In genomic region chr3:9399746-9400145, GRCh38 we compare ENCODE assay signal across 8 cellular contexts. TPM values are rescaled to one million over a fixed set of nuclear protein-coding genes. Genes with fewer than 3 reads are reported as not detected.
DNase-seq lines count a peak whose midpoint lies in the region; ATAC-seq, FAIRE-seq and TF ChIP-seq lines count a peak whose summit lies in the region.

No MANE protein-coding gene starts in this region.

- H3K9me3 ChIP-seq in Karpas-422 (ENCODE audit: low read length) (no peaks in the 10 kb centered on the region), kidney (ENCODE audit: control insufficient read depth in 1 of 2, low read length in 2 of 2) (no peaks in the 10 kb centered on the region), smooth muscle cell (replicated peaks; ENCODE audit: low read depth) (no peaks in the 10 kb centered on the region)

- intact Hi-C loops in kidney (cut with DNase I), result no loop called here

- H3F3A ChIP-seq in smooth muscle cell (ENCODE audit: low read depth), result peaks cover 25% of the 10 kb centered on the region

- no peaks in the 10 kb centered on the region for H3K9me2 ChIP-seq in Karpas-422 (replicated peaks; ENCODE audit: insufficient read depth, low read length)

- H3K36me3 ChIP-seq in Karpas-422 (ENCODE audit: insufficient read depth, low read length) (peaks cover 7% of the 10 kb centered on the region), kidney (ENCODE audit: control insufficient read depth in 1 of 2, insufficient read depth in 2 of 2, low read length in 2 of 2) (no peaks in the 10 kb centered on the region), smooth muscle cell (ENCODE audit: low read depth) (no peaks in the 10 kb centered on the region)

- no peak for FAIRE-seq in kidney (lab: Jason Lieb, UNC)

- TF ChIP-seq CTCF in RWPE1 (conservative IDR thresholded peaks at IDR 0.05; ENCODE audit: low read depth) (no peak), kidney (IDR thresholded peaks at IDR 0.05; ENCODE audit: borderline replicate concordance, extremely low read depth, insufficient read depth) (no peak), smooth muscle cell (IDR thresholded peaks at IDR 0.05; ENCODE audit: borderline replicate concordance, insufficient read depth, poor library complexity, severe bottlenecking) (no peak), GM13976 (IDR thresholded peaks at IDR 0.05; ENCODE audit: borderline replicate concordance, control extremely low read depth, extremely low read depth, insufficient read depth, missing control alignments) (no peak)

- no peak for ATAC-seq in GM19328 (IDR thresholded peaks at IDR 0.05; ENCODE audit: unreplicated experiment)

- CTCF ChIA-PET in RWPE1 (lab: Yijun Ruan, JAX), result interaction anchor here (0.6 kb wide), 1 partner anchor 25 kb away, joined by 3 read pairs; no protein-coding TSS in a partner anchor

- H3K4me2 ChIP-seq in Karpas-422 (ENCODE audit: low read depth, low read length, poor library complexity, severe bottlenecking) (peak overlapping the region; percentile 94), smooth muscle cell (peak overlapping the region; percentile 92)

- no peak overlapping the region for H2AFZ ChIP-seq in Karpas-422 (ENCODE audit: low read length)
- H2AFZ ChIP-seq in smooth muscle cell (ENCODE audit: low read depth), result no peak overlapping the region

- H4K20me1 ChIP-seq in Karpas-422 (ENCODE audit: insufficient read depth, low read depth, low read length) (peaks cover 70% of the 10 kb centered on the region), smooth muscle cell (ENCODE audit: low read depth) (peaks cover 79% of the 10 kb centered on the region)

- H3K79me2 ChIP-seq in Karpas-422 (ENCODE audit: low read length) (peaks cover 88% of the 10 kb centered on the region), smooth muscle cell (ENCODE audit: low read depth) (peaks cover 84% of the 10 kb centered on the region)

- H3K27me3 ChIP-seq in Karpas-422 (ENCODE audit: low read length) (no peaks in the 10 kb centered on the region), smooth muscle cell (ENCODE audit: low read depth) (no peaks in the 10 kb centered on the region)

- H3K27ac ChIP-seq in Karpas-422 (ENCODE audit: low read length), result peak overlapping the region; percentile 33
- H3K27ac ChIP-seq in RWPE1, result peak overlapping the region; percentile 70
- peak overlapping the region; percentile 26 for H3K27ac ChIP-seq in cingulate gyrus (ENCODE audit: low read depth, low read length)
- H3K27ac ChIP-seq in kidney (ENCODE audit: low read depth in 2 of 2, low read length in 2 of 2), result peak overlapping the region; percentile 33 to 99
- peak overlapping the region; percentile 100 for H3K27ac ChIP-seq in smooth muscle cell (ENCODE audit: low read depth)

- in situ Hi-C loops in GM13976 (cut with MboI; ENCODE audit: low sequenced_read_pairs, unreplicated experiment), result no loop called here

- POLR2A ChIA-PET in RWPE1 (lab: Yijun Ruan, JAX; ENCODE audit: low non-redundant PET), result no interaction called here

- 0% methylated on average over 3 of the region's 3 CpGs for WGBS in smooth muscle cell (ENCODE audit: low lambda C conversion rate)

- H3K4me3 ChIP-seq in Karpas-422 (ENCODE audit: low read length) (peak overlapping the region; percentile 96), kidney (ENCODE audit: low read length in 2 of 2) (peak overlapping the region; percentile 65 to 90), smooth muscle cell (peak overlapping the region; percentile 94)

- peak overlapping the region; percentile 97 for H3K9ac ChIP-seq in Karpas-422 (ENCODE audit: low read length)
- H3K9ac ChIP-seq in kidney (ENCODE audit: low read length in 2 of 2), result peak overlapping the region; percentile 36 to 45
- peak overlapping the region; percentile 100 for H3K9ac ChIP-seq in smooth muscle cell (ENCODE audit: low read depth)

- DNase-seq in DMS53 treated with DMSO at 0.1 percent for 48 hours (lab: John Stamatoyannopoulos, UW; ENCODE audit: unreplicated experiment) (peak; percentile 17), Karpas-422 (peak; percentile 76), RWPE1 (ENCODE audit: low spot score) (peak; percentile 41), kidney (peak; percentile 85), smooth muscle cell (lab: John Stamatoyannopoulos, UW; ENCODE audit: unreplicated experiment) (no peak), GM13976 (ENCODE audit: low spot score) (no peak)

- H3K4me1 ChIP-seq in Karpas-422 (ENCODE audit: low read length) (peaks cover 70% of the 10 kb centered on the region), kidney (ENCODE audit: control insufficient read depth in 1 of 2, insufficient read depth in 1 of 2, low read depth in 1 of 2, low read length in 2 of 2) (peaks cover 35 to 41% of the 10 kb centered on the region in 2 donors), smooth muscle cell (ENCODE audit: low read depth) (peaks cover 62% of the 10 kb centered on the region)

RNA-seq across cellular contexts. Expression of gene SETD5, which starts 2.3 kb away (rescaled TPM):
- 72.4 and 111 TPM in 2 replicates for total RNA-seq in Karpas-422 (2014; rRNA removed; shearing (Covaris generic); ENCODE audit: low replicate concordance)
- total RNA-seq in kidney (112 TPM), smooth muscle cell (107 and 122 TPM in 2 replicates)
- polyA plus RNA-seq in kidney (ENCODE audit: insufficient read depth, low read depth, low replicate concordance) (12.1 TPM), smooth muscle cell (133 and 134 TPM in 2 replicates)

RNA-seq across cellular contexts. Expression of gene THUMPD3, which starts 36.9 kb away (rescaled TPM):
- 28.2 and 50.4 TPM in 2 replicates for total RNA-seq in Karpas-422 (2014; rRNA removed; shearing (Covaris generic); ENCODE audit: low replicate concordance)
- total RNA-seq in kidney, result 44.1 TPM
- 31.9 TPM for polyA plus RNA-seq in kidney (ENCODE audit: insufficient read depth, low read depth, low replicate concordance)
- 11.6 and 21.9 TPM in 2 replicates for total RNA-seq in smooth muscle cell
- polyA plus RNA-seq in smooth muscle cell, result 19.5 and 23.2 TPM in 2 replicates

Comparison
In these comparisons a context has a peak if more than half of its experiments do, and no peak if none do; other contexts are left out.
1. DNase-seq: peak in DMS53 treated with DMSO at 0.1 percent for 48 hours (single experiment), Karpas-422 (single experiment), RWPE1 (single experiment) and kidney (single experiment); none in smooth muscle cell (single experiment) and GM13976 (single experiment).
2. H3K27ac ChIP-seq: peak in every context shown above with its lines; median percentile 100 in smooth muscle cell; 70 in RWPE1; 66 in kidney; 33 in Karpas-422; 26 in cingulate gyrus.
3. H3K9ac ChIP-seq: peak in every context shown above with its lines; median percentile 100 in smooth muscle cell; 97 in Karpas-422; 40 in kidney.
4. Peak in every context shown above with its lines, with median percentiles within 50 percentile points of each other: H3K4me3 ChIP-seq.